In the genomic region with DNA sequence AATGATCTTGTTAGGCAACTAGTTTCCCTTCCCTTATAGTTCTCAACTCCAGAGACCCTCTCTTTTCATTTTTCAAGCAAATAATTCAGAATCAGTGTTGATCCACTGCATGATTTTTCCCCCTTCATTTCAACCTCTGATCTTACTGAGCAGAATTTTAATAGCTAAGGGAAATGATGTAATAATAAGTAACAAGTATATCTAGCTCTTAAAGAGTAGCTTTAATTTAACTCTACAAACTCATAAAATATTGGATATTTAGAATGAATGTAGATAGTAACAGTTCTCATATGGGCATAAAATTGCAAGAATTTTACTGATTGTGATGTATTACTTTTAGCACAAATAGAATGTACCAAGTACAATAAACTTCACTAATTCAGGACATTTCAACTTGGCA, we compare ENCODE assay signal across 20 cellular contexts.
DNase-seq lines count a peak whose midpoint lies in the region; ATAC-seq, FAIRE-seq and TF ChIP-seq lines count a peak whose summit lies in the region.
"Had no signal": no experiment of that assay in that cellular context is flagged by ENCODE, and none has a peak within 500 bp of the region (broad histone marks: within the 10 kb centered on the region; RNA-seq: fewer than 3 reads in every experiment).

No MANE protein-coding gene starts in this region.

- H3K9me3 ChIP-seq in A673 (ENCODE audit: low read depth, low read length, poor library complexity, severe bottlenecking) (no peaks in the 10 kb centered on the region), Loucy (ENCODE audit: insufficient read depth, low read depth, low read length) (no peaks in the 10 kb centered on the region), SK-N-MC (ENCODE audit: low read depth, low read length) (no peaks in the 10 kb centered on the region), K562 (replicated peaks; ENCODE audit: control insufficient read depth, insufficient read depth, low read depth, low read length) (no peaks in the 10 kb centered on the region), left lung (no peaks in the 10 kb centered on the region), prostate gland (no peaks in the 10 kb centered on the region), transverse colon (no peaks in the 10 kb centered on the region)
- H3K9me3 ChIP-seq: BLaER1 treated with 17β-estradiol and CSF1 and Interleukin-3, amounts not matched to agents 10 nM and 100 nM had no signal

- H3K27ac ChIP-seq in A673 (ENCODE audit: low read depth, low read length, poor library complexity, severe bottlenecking) (peak overlapping the region; percentile 45), SK-N-MC (peak overlapping the region; percentile 95), K562 (ENCODE audit: extremely low read depth, low read depth, low read length) (no peak overlapping the region), left lung (no peak overlapping the region), prostate gland (no peak overlapping the region), transverse colon (no peak overlapping the region)
- H3K27ac ChIP-seq: BLaER1 treated with 17β-estradiol and CSF1 and Interleukin-3, amounts not matched to agents 10 nM and 100 nM had no signal

- no TSS peak for BruUV-seq in A673 (replicated peaks; lab: Mats Ljungman, UMichigan)
- no TSS peak for BruUV-seq in K562 (replicated peaks; lab: Mats Ljungman, UMichigan)

- H3K4me3 ChIP-seq in A673 (ENCODE audit: low read depth, low read length, poor library complexity, severe bottlenecking) (no peak overlapping the region), Loucy (ENCODE audit: low read length, poor library complexity, severe bottlenecking) (no peak overlapping the region), SK-N-MC (peak overlapping the region; percentile 45), K562 (no peak overlapping the region), left lung (no peak overlapping the region), prostate gland (no peak overlapping the region), transverse colon (no peak overlapping the region)
- H3K4me3 ChIP-seq: BLaER1 treated with 17β-estradiol and CSF1 and Interleukin-3, amounts not matched to agents 10 nM and 100 nM; GM23338 had no signal

- intact Hi-C loops in A673 (cut with micrococcal nuclease; ENCODE audit: unreplicated experiment): no loop called here
- intact Hi-C loops in K562 (cut with micrococcal nuclease): no loop called here
- intact Hi-C loops in left lung (cut with DNase I): no loop called here
- intact Hi-C loops in prostate gland (cut with DNase I): no loop called here
- intact Hi-C loops in transverse colon (cut with DNase I; ENCODE audit: low total_unique reads): no loop called here

- H3K79me2 ChIP-seq in Loucy (ENCODE audit: insufficient read depth, low read length) (no peaks in the 10 kb centered on the region), K562 (ENCODE audit: control insufficient read depth, insufficient read depth, low read length) (no peaks in the 10 kb centered on the region)

- in situ Hi-C loops in K562 (cut with MboI) (no loop called here), transverse colon (cut with MboI; ENCODE audit: low pct_ligation_motif_present in 1 of 4, low pct_unique_long_range_greater_than_20kb in 1 of 4, low sequenced_read_pairs in 3 of 4) (no loop called here)

- H2AFZ ChIP-seq in Loucy (ENCODE audit: low read length) (peak overlapping the region; percentile 82; the same call in 1 of the 2 replicates), K562 (ENCODE audit: low read depth, low read length) (no peak overlapping the region)
- H2AFZ ChIP-seq: GM23338 had no signal

- POLR2A ChIA-PET in A673 (lab: Charles Lee; ENCODE audit: low non-redundant PET) (interaction anchor here (0.6 kb wide), 1 partner anchor 68 kb away, joined by 3 read pairs; no protein-coding TSS in a partner anchor), K562 (lab: Yijun Ruan, JAX) (interaction anchor here (0.6 kb wide), 1 partner anchor 9 kb away, joined by 4 read pairs; no protein-coding TSS in a partner anchor)

- H3K27me3 ChIP-seq in A673 (replicated peaks; ENCODE audit: insufficient read depth, low read depth, low read length, poor library complexity): no peaks in the 10 kb centered on the region
- H3K27me3 ChIP-seq in Loucy (ENCODE audit: insufficient read depth, low read length, poor library complexity, severe bottlenecking): no peaks in the 10 kb centered on the region
- no peaks in the 10 kb centered on the region for H3K27me3 ChIP-seq in K562 (ENCODE audit: control insufficient read depth in 2 of 2, insufficient read depth in 2 of 2, low read length in 2 of 2)
- no peaks in the 10 kb centered on the region for H3K27me3 ChIP-seq in left lung
- H3K27me3 ChIP-seq in prostate gland (replicated peaks; ENCODE audit: insufficient read depth): no peaks in the 10 kb centered on the region
- H3K27me3 ChIP-seq in transverse colon: no peaks in the 10 kb centered on the region
- H3K27me3 ChIP-seq: BLaER1 treated with 17β-estradiol and CSF1 and Interleukin-3, amounts not matched to agents 10 nM and 100 nM had no signal

- H3K9ac ChIP-seq in Loucy (ENCODE audit: low read depth, low read length, poor library complexity, severe bottlenecking) (peak overlapping the region; percentile 33), SK-N-MC (ENCODE audit: insufficient read length) (peak overlapping the region; percentile 71), K562 (ENCODE audit: insufficient read depth in 1 of 2, low read depth in 2 of 2, low read length in 2 of 2) (no peak overlapping the region)
- H3K9ac ChIP-seq: BLaER1 treated with 17β-estradiol and CSF1 and Interleukin-3, amounts not matched to agents 10 nM and 100 nM had no signal

- no peak for TF ChIP-seq RAD21 in K562 (CRISPR knock-in tag; conservative IDR thresholded peaks at IDR 0.05 in 1 of 2, IDR thresholded peaks at IDR 0.05 in 1 of 2)

- TF ChIP-seq CTCF in A673 (conservative IDR thresholded peaks at IDR 0.05; ENCODE audit: low read depth, low read length): no peak
- TF ChIP-seq CTCF in Loucy (conservative IDR thresholded peaks at IDR 0.05; ENCODE audit: low read length): no peak
- TF ChIP-seq CTCF in K562 (IDR thresholded peaks at IDR 0.05 in 2 of 3, conservative IDR thresholded peaks at IDR 0.05 in 1 of 3; ENCODE audit: insufficient read depth in 2 of 3, low read depth in 1 of 3, low read length in 3 of 3): no peak
- no peak for TF ChIP-seq CTCF in left lung (IDR thresholded peaks at IDR 0.05)
- no peak for TF ChIP-seq CTCF in prostate gland (IDR thresholded peaks at IDR 0.05)
- no peak for TF ChIP-seq CTCF in transverse colon (IDR thresholded peaks at IDR 0.05)

- CTCF ChIA-PET in A673 (lab: Charles Lee): interaction anchor here (0.5 kb wide), 1 partner anchor 352 kb away, joined by 4 read pairs; no protein-coding TSS in a partner anchor
- CTCF ChIA-PET in K562 (lab: Yijun Ruan, JAX; ENCODE audit: low intra/inter-chr PET ratio): no interaction called here

- H3K4me1 ChIP-seq in A673 (ENCODE audit: insufficient read depth, low read length, poor library complexity, severe bottlenecking) (peaks cover 11% of the 10 kb centered on the region), Loucy (ENCODE audit: insufficient read depth, low read length, poor library complexity, severe bottlenecking) (peaks cover 43% of the 10 kb centered on the region), K562 (replicated peaks in 1 of 2; ENCODE audit: control insufficient read depth in 2 of 2, insufficient read depth in 2 of 2, low read length in 2 of 2) (peaks cover 4 to 24% of the 10 kb centered on the region in 2 experiments; a peak in 4 of 5 replicates), left lung (peaks cover 2 to 18% of the 10 kb centered on the region in 2 donors), prostate gland (replicated peaks) (no peaks in the 10 kb centered on the region), transverse colon (peaks cover 0 to 4% (median 0%) of the 10 kb centered on the region in 4 donors)

- no peak for TF ChIP-seq EP300 in K562 (IDR thresholded peaks at IDR 0.05; ENCODE audit: low read length)
- TF ChIP-seq EP300 in transverse colon (IDR thresholded peaks at IDR 0.05; ENCODE audit: low read depth): no peak

- H4K20me1 ChIP-seq in Loucy (ENCODE audit: insufficient read depth, low read length, poor library complexity, severe bottlenecking) (no peaks in the 10 kb centered on the region), K562 (replicated peaks; ENCODE audit: control insufficient read depth, insufficient read depth, low read length) (no peaks in the 10 kb centered on the region)
- H4K20me1 ChIP-seq: BLaER1 treated with 17β-estradiol and CSF1 and Interleukin-3, amounts not matched to agents 10 nM and 100 nM had no signal

- TF ChIP-seq POLR2A in K562 (conservative IDR thresholded peaks at IDR 0.05) (no peak), prostate gland (IDR thresholded peaks at IDR 0.05) (no peak), transverse colon (IDR thresholded peaks at IDR 0.05) (no peak)

- H3K4me2 ChIP-seq in Loucy (ENCODE audit: low read depth, low read length, poor library complexity, severe bottlenecking) (peak overlapping the region; percentile 6), K562 (ENCODE audit: insufficient read depth, low read length) (no peak overlapping the region)
- H3K4me2 ChIP-seq: BLaER1 treated with 17β-estradiol and CSF1 and Interleukin-3, amounts not matched to agents 10 nM and 100 nM; GM23338 had no signal

- no peaks in the 10 kb centered on the region for H3K9me2 ChIP-seq in Loucy (replicated peaks; ENCODE audit: low read depth, low read length)

- FAIRE-seq in K562 (lab: Jason Lieb, UNC): no peak
- FAIRE-seq: D721Med, G401.6, GM12891, GM19239, H54, HTR-8/SVneo had no signal

- no peak for ATAC-seq in K562
- no peak for ATAC-seq in left lung
- ATAC-seq: CD8-positive, alpha-beta T cell; GM23338 had no signal

- no peak for DNase-seq in A673 (ENCODE audit: low spot score)
- no peak for DNase-seq in SK-N-MC (ENCODE audit: low read depth, low spot score)
- DNase-seq in K562 (ENCODE audit: extremely low read depth in 1 of 4, low spot score in 3 of 4): no peak
- DNase-seq in ureter (ENCODE audit: low spot score): no peak
- DNase-seq in left lung: no peak
- no peak for DNase-seq in prostate gland (ENCODE audit: low spot score)
- DNase-seq in transverse colon: no peak
- DNase-seq: 8988T; CD8-positive, alpha-beta T cell; HCEC 1CT; IMR-90 had no signal

- 0 out of 2 replicates have a peak, but pooled peaks cover 3% of the 10 kb centered on the region for H3F3A ChIP-seq in Loucy (ENCODE audit: low read depth)

- no peaks in the 10 kb centered on the region for H3K9me1 ChIP-seq in K562 (ENCODE audit: control insufficient read depth, insufficient read depth, low read length)

- H3K36me3 ChIP-seq in A673 (ENCODE audit: insufficient read depth, low read length, poor library complexity, severe bottlenecking) (no peaks in the 10 kb centered on the region), Loucy (ENCODE audit: insufficient read depth, low read length) (no peaks in the 10 kb centered on the region), SK-N-MC (ENCODE audit: insufficient read depth, low read length) (no peaks in the 10 kb centered on the region), K562 (ENCODE audit: control insufficient read depth, insufficient read depth, low read length) (no peaks in the 10 kb centered on the region), left lung (no peaks in the 10 kb centered on the region), prostate gland (no peaks in the 10 kb centered on the region), transverse colon (no peaks in the 10 kb centered on the region)
- H3K36me3 ChIP-seq: BLaER1 treated with 17β-estradiol and CSF1 and Interleukin-3, amounts not matched to agents 10 nM and 100 nM had no signal

Comparison
In these comparisons a context has a peak if more than half of its experiments do, and no peak if none do; other contexts are left out.
1. H3K27ac ChIP-seq: peak in A673 (single experiment) and SK-N-MC (single experiment); none in K562 (single experiment), left lung (0 of 2), prostate gland (0 of 2) and transverse colon (0 of 4).
2. H3K9ac ChIP-seq: peak in Loucy (single experiment) and SK-N-MC (single experiment); none in K562 (0 of 2).